15 cellular contexts compared by ENCODE assay signal in genomic region chr3:150243466-150243865, GRCh38.
A peak's percentile ranks its signal among the peaks of the same experiment; 100 is the strongest.
DNase-seq lines count a peak whose midpoint lies in the region; ATAC-seq, FAIRE-seq and TF ChIP-seq lines count a peak whose summit lies in the region.
"Had no signal": no experiment of that assay in that cellular context is flagged by ENCODE, and none has a peak within 500 bp of the region (broad histone marks: within the 10 kb centered on the region; RNA-seq: fewer than 3 reads in every experiment).

No MANE protein-coding gene starts in this region.

- TF ChIP-seq POLR2A in HepG2 (IDR thresholded peaks at IDR 0.05; ENCODE audit: insufficient read depth in 1 of 2, low read depth in 2 of 2, low read length in 2 of 2), result no peak
- no peak for TF ChIP-seq POLR2A in upper lobe of left lung (IDR thresholded peaks at IDR 0.05)

- WGBS in liver, result 60% methylated on average over 3 of the region's 3 CpGs
- 0% methylated on average over 3 of the region's 3 CpGs for whole genome bisulfite sequencing in HepG2 (ENCODE audit: low lambda C conversion rate)
- WGBS in upper lobe of left lung, 2 donors, result 80 to 83% methylated on average over 3 of the region's 3 CpGs

- CTCF ChIA-PET in HepG2 (lab: Yijun Ruan, JAX; ENCODE audit: low intra/inter-chr PET ratio, low total read pairs), result no interaction called here

- DNase-seq in HepG2 (ENCODE audit: low spot score), result no peak
- peak; percentile 19 for DNase-seq in choroid plexus epithelial cell (ENCODE audit: low read depth)
- DNase-seq in mesothelial cell of epicardium (ENCODE audit: low spot score in 2 of 2, unreplicated experiment in 2 of 2), result no peak
- DNase-seq in upper lobe of left lung, result no peak
- no peak for DNase-seq in activated T-helper 2 cell treated with anti-CD3 and anti-CD28 coated beads, Interferon-gamma antibody, Interleukin-2, Interleukin-4, amounts not matched to agents 10 μg/mL and 5 μg/mL and 100 μg/mL, durations not matched to agents 14 hours and 24 hours and 36 hours (ENCODE audit: low spot score)
- DNase-seq in cerebellar nuclear complex (lab: John Stamatoyannopoulos, UW), result no peak
- DNase-seq: AML-193; CD8-positive, alpha-beta memory T cell; DMS53; GF-D8 had no signal

- H3K27ac ChIP-seq in liver (ENCODE audit: low read depth in 1 of 2, low read length in 2 of 2) (no peak overlapping the region), HepG2 (ENCODE audit: extremely low read length, insufficient read depth, low read length) (no peak overlapping the region), upper lobe of left lung (no peak overlapping the region)
- H3K27ac ChIP-seq: 22Rv1, BLaER1 had no signal

- intact Hi-C loops in HepG2 (cut with micrococcal nuclease; ENCODE audit: unreplicated experiment), result no loop called here
- intact Hi-C loops in activated T-helper 2 cell treated with anti-CD3 and anti-CD28 coated beads, Interferon-gamma antibody, Interleukin-2, Interleukin-4, amounts not matched to agents 10 μg/mL and 5 μg/mL and 100 μg/mL, durations not matched to agents 14 hours and 24 hours and 36 hours (cut with micrococcal nuclease), result no loop called here

- TF ChIP-seq RAD21 in liver (IDR thresholded peaks at IDR 0.05) (peak in 1 of 2 donors; percentile 11), HepG2 (CRISPR knock-in tag; IDR thresholded peaks at IDR 0.05) (no peak)

- H3K27me3 Mint-ChIP-seq in mesothelial cell of epicardium (ENCODE audit: low read depth), result no peaks in the 10 kb centered on the region
- H3K27me3 Mint-ChIP-seq in activated T-helper 2 cell treated with anti-CD3 and anti-CD28 coated beads, Interferon-gamma antibody, Interleukin-2, Interleukin-4, amounts not matched to agents 10 μg/mL and 5 μg/mL and 100 μg/mL, durations not matched to agents 14 hours and 24 hours and 36 hours (ENCODE audit: low read depth), result peaks cover 18% of the 10 kb centered on the region

- H3K9me3 ChIP-seq in liver (ENCODE audit: control insufficient read depth in 4 of 4, low read length in 3 of 4) (no peaks in the 10 kb centered on the region), HepG2 (ENCODE audit: low read length) (no peaks in the 10 kb centered on the region), upper lobe of left lung (no peaks in the 10 kb centered on the region)
- H3K9me3 ChIP-seq: BLaER1, HAP-1 had no signal

- no peaks in the 10 kb centered on the region for H3K36me3 ChIP-seq in liver (ENCODE audit: control insufficient read depth in 4 of 4, insufficient read depth in 3 of 4, low read depth in 1 of 4, low read length in 3 of 4)
- H3K36me3 ChIP-seq in HepG2 (replicated peaks in 1 of 2; ENCODE audit: control insufficient read depth in 1 of 2, insufficient read depth in 2 of 2, low read length in 2 of 2), result no peaks in the 10 kb centered on the region
- no peaks in the 10 kb centered on the region for H3K36me3 ChIP-seq in upper lobe of left lung
- H3K36me3 ChIP-seq: BLaER1, HAP-1 had no signal

- H4K20me1 ChIP-seq in HepG2 (ENCODE audit: insufficient read depth, low read length), result no peaks in the 10 kb centered on the region
- H4K20me1 ChIP-seq: BLaER1 had no signal

- H3K4me1 Mint-ChIP-seq in mesothelial cell of epicardium, result peaks cover 37% of the 10 kb centered on the region
- no peaks in the 10 kb centered on the region for H3K4me1 Mint-ChIP-seq in activated T-helper 2 cell treated with anti-CD3 and anti-CD28 coated beads, Interferon-gamma antibody, Interleukin-2, Interleukin-4, amounts not matched to agents 10 μg/mL and 5 μg/mL and 100 μg/mL, durations not matched to agents 14 hours and 24 hours and 36 hours (ENCODE audit: low read depth)
- H3K4me1 Mint-ChIP-seq: CD8-positive, alpha-beta memory T cell had no signal

- in situ Hi-C loops in HepG2 (cut with HindIII; ENCODE audit: extremely low pct_ligation_motif_present, low pct_unique_long_range_greater_than_20kb), result no loop called here

- no peak for TF ChIP-seq EP300 in HepG2 (IDR thresholded peaks at IDR 0.05; ENCODE audit: low read depth in 2 of 2, low read length in 2 of 2)
- TF ChIP-seq EP300 in HepG2 (CRISPR knock-in tag; IDR thresholded peaks at IDR 0.05; ENCODE audit: borderline replicate concordance), result no peak
- TF ChIP-seq EP300 in upper lobe of left lung (IDR thresholded peaks at IDR 0.05), result no peak

- peak overlapping the region; percentile 63 for H3K27ac Mint-ChIP-seq in mesothelial cell of epicardium
- H3K27ac Mint-ChIP-seq in activated T-helper 2 cell treated with anti-CD3 and anti-CD28 coated beads, Interferon-gamma antibody, Interleukin-2, Interleukin-4, amounts not matched to agents 10 μg/mL and 5 μg/mL and 100 μg/mL, durations not matched to agents 14 hours and 24 hours and 36 hours, result no peak overlapping the region
- H3K27ac Mint-ChIP-seq: CD8-positive, alpha-beta memory T cell had no signal

- H3K4me1 ChIP-seq in liver (ENCODE audit: control insufficient read depth in 4 of 4, insufficient read depth in 4 of 4, low read length in 3 of 4), result peaks cover 0 to 9% (median 4%) of the 10 kb centered on the region in 4 donors
- H3K4me1 ChIP-seq in HepG2 (ENCODE audit: insufficient read depth, low read length), result 0 out of 2 replicates have a peak, but pooled peaks cover 4% of the 10 kb centered on the region
- H3K4me1 ChIP-seq in upper lobe of left lung, result no peaks in the 10 kb centered on the region
- H3K4me1 ChIP-seq: BLaER1 had no signal

- H3K79me2 ChIP-seq in HepG2 (ENCODE audit: insufficient read depth, low read length), result no peaks in the 10 kb centered on the region

- BruUV-seq in HepG2 (replicated peaks; lab: Mats Ljungman, UMichigan), result no TSS peak

- H3K4me2 ChIP-seq in HepG2 (ENCODE audit: low read depth, low read length), result no peak overlapping the region
- H3K4me2 ChIP-seq: BLaER1 had no signal

- no peak overlapping the region for H3K4me3 ChIP-seq in liver (ENCODE audit: low read depth in 1 of 3, low read length in 3 of 3)
- no peak overlapping the region for H3K4me3 ChIP-seq in HepG2 (replicated peaks in 1 of 3; ENCODE audit: insufficient read depth in 1 of 3, low read depth in 2 of 3, low read length in 3 of 3)
- no peak overlapping the region for H3K4me3 ChIP-seq in choroid plexus epithelial cell (ENCODE audit: low read depth, low read length)
- no peak overlapping the region for H3K4me3 ChIP-seq in upper lobe of left lung
- H3K4me3 ChIP-seq: BLaER1, HAP-1 had no signal

- POLR2A ChIA-PET in HepG2 (lab: Yijun Ruan, JAX), result no interaction called here

- no peak for ATAC-seq in HepG2
- no peak for ATAC-seq in upper lobe of left lung (ENCODE audit: low FRiP score in 2 of 2)

- H3K27me3 ChIP-seq in liver (ENCODE audit: control insufficient read depth in 4 of 4, insufficient read depth in 4 of 4, low read length in 3 of 4) (no peaks in the 10 kb centered on the region), HepG2 (ENCODE audit: control insufficient read depth in 1 of 2, insufficient read depth in 2 of 2, low read length in 2 of 2) (no peaks in the 10 kb centered on the region; a peak in 1 of 5 replicates), upper lobe of left lung (no peaks in the 10 kb centered on the region)
- H3K27me3 ChIP-seq: BLaER1 had no signal

- H3K9me3 Mint-ChIP-seq in mesothelial cell of epicardium, result peaks cover 6% of the 10 kb centered on the region
- no peaks in the 10 kb centered on the region for H3K9me3 Mint-ChIP-seq in activated T-helper 2 cell treated with anti-CD3 and anti-CD28 coated beads, Interferon-gamma antibody, Interleukin-2, Interleukin-4, amounts not matched to agents 10 μg/mL and 5 μg/mL and 100 μg/mL, durations not matched to agents 14 hours and 24 hours and 36 hours
- H3K9me3 Mint-ChIP-seq: CD8-positive, alpha-beta memory T cell had no signal

- H2AFZ ChIP-seq in HepG2 (ENCODE audit: low read length), result no peak overlapping the region

- no peaks in the 10 kb centered on the region for H3K36me3 Mint-ChIP-seq in mesothelial cell of epicardium
- no peaks in the 10 kb centered on the region for H3K36me3 Mint-ChIP-seq in activated T-helper 2 cell treated with anti-CD3 and anti-CD28 coated beads, Interferon-gamma antibody, Interleukin-2, Interleukin-4, amounts not matched to agents 10 μg/mL and 5 μg/mL and 100 μg/mL, durations not matched to agents 14 hours and 24 hours and 36 hours (ENCODE audit: low read depth)
- H3K36me3 Mint-ChIP-seq: CD8-positive, alpha-beta memory T cell had no signal

- H3K9ac ChIP-seq in liver (ENCODE audit: low read depth in 1 of 2, low read length in 2 of 2) (no peak overlapping the region), HepG2 (ENCODE audit: insufficient read depth, low read depth, low read length) (no peak overlapping the region)
- H3K9ac ChIP-seq: BLaER1 had no signal

- TF ChIP-seq CTCF in liver (IDR thresholded peaks at IDR 0.05; ENCODE audit: low read depth, low read length, missing input control) (no peak), HepG2 (CRISPR knock-in tag; IDR thresholded peaks at IDR 0.05) (no peak), choroid plexus epithelial cell (conservative IDR thresholded peaks at IDR 0.05; ENCODE audit: low read depth, low read length) (no peak), mesothelial cell of epicardium (IDR thresholded peaks at IDR 0.05; ENCODE audit: unreplicated experiment) (no peak), upper lobe of left lung (IDR thresholded peaks at IDR 0.05) (no peak)

- H3K4me3 Mint-ChIP-seq in mesothelial cell of epicardium, result no peak overlapping the region
- H3K4me3 Mint-ChIP-seq in activated T-helper 2 cell treated with anti-CD3 and anti-CD28 coated beads, Interferon-gamma antibody, Interleukin-2, Interleukin-4, amounts not matched to agents 10 μg/mL and 5 μg/mL and 100 μg/mL, durations not matched to agents 14 hours and 24 hours and 36 hours (ENCODE audit: low read depth), result no peak overlapping the region
- H3K4me3 Mint-ChIP-seq: CD8-positive, alpha-beta memory T cell had no signal

- no peak for FAIRE-seq in HepG2 (lab: Jason Lieb, UNC)
- FAIRE-seq: H1 had no signal

TF ChIP-seq in liver, 16 proteins besides CTCF, POLR2A, EP300 and RAD21 (continues in another document):
- no peak for TF ChIP-seq EGR1 (IDR thresholded peaks at IDR 0.05; ENCODE audit: low read depth in 2 of 2)
- peak; percentile 16 for TF ChIP-seq YY1 (IDR thresholded peaks at IDR 0.05)

TF ChIP-seq in HepG2, 621 proteins besides CTCF, POLR2A, EP300 and RAD21 (continues in another document):
- TF ChIP-seq CENPT (CRISPR knock-in tag; IDR thresholded peaks at IDR 0.05; ENCODE audit: low read depth) (no peak), ZKSCAN8 (CRISPR knock-in tag; IDR thresholded peaks at IDR 0.05; ENCODE audit: borderline replicate concordance) (no peak), HNF4G (IDR thresholded peaks at IDR 0.05; ENCODE audit: borderline replicate concordance, low read depth, low read length) (no peak), HNF4G (CRISPR knock-in tag; IDR thresholded peaks at IDR 0.05; ENCODE audit: borderline replicate concordance, low read depth) (no peak), ZNF253 (CRISPR knock-in tag; IDR thresholded peaks at IDR 0.05; ENCODE audit: borderline replicate concordance) (no peak), CREB1 (IDR thresholded peaks at IDR 0.05) (no peak), CREB1 (CRISPR knock-in tag; IDR thresholded peaks at IDR 0.05) (no peak)
